ENCODE assay signal across 18 cellular contexts in the genomic region with DNA sequence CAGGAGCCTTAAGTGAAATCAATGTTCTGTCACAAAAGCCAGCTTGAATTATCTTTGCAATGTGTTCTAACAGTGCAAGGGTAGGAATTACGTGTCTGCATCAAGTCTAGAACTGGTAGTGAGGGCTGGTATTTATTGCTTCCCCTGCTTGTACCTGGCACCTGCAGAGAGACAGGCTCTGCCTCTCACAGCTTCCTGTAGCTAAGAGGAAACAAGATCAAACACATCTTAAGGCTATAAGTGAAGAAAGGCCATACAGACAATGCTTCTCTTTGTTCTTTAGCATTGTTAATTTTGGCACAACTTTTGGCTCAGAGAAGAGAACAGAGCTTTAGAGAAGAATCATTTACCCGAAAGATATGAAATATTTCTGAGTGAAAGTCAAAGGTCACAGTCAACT.
DNase-seq lines count a peak whose midpoint lies in the region; ATAC-seq and TF ChIP-seq lines count a peak whose summit lies in the region.
"Had no signal": no experiment of that assay in that cellular context is flagged by ENCODE, and none has a peak within 500 bp of the region (broad histone marks: within the 10 kb centered on the region; RNA-seq: fewer than 3 reads in every experiment).

No MANE protein-coding gene starts in this region.

- no peak overlapping the region for H3K4me3 Mint-ChIP-seq in WTC11
- H3K4me3 Mint-ChIP-seq: HFFc6 had no signal

- no peaks in the 10 kb centered on the region for H3K9me3 ChIP-seq in mucosa of descending colon
- H3K9me3 ChIP-seq: A549, Peyer's patch had no signal

- H3K9me3 Mint-ChIP-seq in WTC11: peaks cover 20% of the 10 kb centered on the region

- CTCF ChIA-PET in WTC11 (lab: Charles Lee): no interaction called here

- H3K36me3 Mint-ChIP-seq in WTC11: peaks cover 7% of the 10 kb centered on the region

- intact Hi-C loops in mucosa of descending colon (cut with DNase I, micrococcal nuclease): no loop called here

- H3K4me1 ChIP-seq in mucosa of descending colon (ENCODE audit: low read depth): no peaks in the 10 kb centered on the region
- H3K4me1 ChIP-seq: A549, Peyer's patch had no signal

- TF ChIP-seq CTCF in 22Rv1 (IDR thresholded peaks at IDR 0.05) (no peak), WTC11 (IDR thresholded peaks at IDR 0.05) (no peak), mucosa of descending colon (IDR thresholded peaks at IDR 0.05) (no peak)

- no peak overlapping the region for H3K4me3 ChIP-seq in mucosa of descending colon
- H3K4me3 ChIP-seq: A549, Peyer's patch had no signal

- peak overlapping the region; percentile 11 for H3K27ac ChIP-seq in 22Rv1
- H3K27ac ChIP-seq: A549, C4-2B, Peyer's patch had no signal

- H3K27ac Mint-ChIP-seq in WTC11: no peak overlapping the region
- H3K27ac Mint-ChIP-seq: HFFc6 had no signal

- POLR2A ChIA-PET in WTC11 (lab: Charles Lee): no interaction called here

- no peaks in the 10 kb centered on the region for H3K27me3 Mint-ChIP-seq in WTC11 (ENCODE audit: low read depth)

- ATAC-seq in WTC11 (peak; percentile 43; the same call in 1 of the 2 replicates), mucosa of descending colon (peak; percentile 89), GM21576 (IDR thresholded peaks at IDR 0.05; ENCODE audit: unreplicated experiment) (no peak), HG03039 (IDR thresholded peaks at IDR 0.05; ENCODE audit: unreplicated experiment) (no peak)
- ATAC-seq: A549 had no signal

- peaks cover 8% of the 10 kb centered on the region; the same call in 1 of the 2 replicates for H3K4me1 Mint-ChIP-seq in WTC11

- H3K36me3 ChIP-seq in mucosa of descending colon (ENCODE audit: low read depth): no peaks in the 10 kb centered on the region
- H3K36me3 ChIP-seq: Peyer's patch had no signal

- no peak for DNase-seq in WTC11 (ENCODE audit: low spot score)
- peak; percentile 74 for DNase-seq in dermis blood vessel endothelial cell
- no peak for DNase-seq in mucosa of descending colon
- DNase-seq in NCI-H446 treated with DMSO at 0.1 percent for 48 hours (lab: John Stamatoyannopoulos, UW): no peak
- DNase-seq in GM19238 (ENCODE audit: insufficient read length, low spot score): no peak
- DNase-seq: COR-L47, DMS153, HFFc6, KG1, NCI-H1092, NCI-H82, Peyer's patch, Right ventricle myocardium superior had no signal

TF ChIP-seq in WTC11, 78 proteins besides CTCF, POLR2A, EP300 and RAD21:
- TF ChIP-seq, protein P1, sequence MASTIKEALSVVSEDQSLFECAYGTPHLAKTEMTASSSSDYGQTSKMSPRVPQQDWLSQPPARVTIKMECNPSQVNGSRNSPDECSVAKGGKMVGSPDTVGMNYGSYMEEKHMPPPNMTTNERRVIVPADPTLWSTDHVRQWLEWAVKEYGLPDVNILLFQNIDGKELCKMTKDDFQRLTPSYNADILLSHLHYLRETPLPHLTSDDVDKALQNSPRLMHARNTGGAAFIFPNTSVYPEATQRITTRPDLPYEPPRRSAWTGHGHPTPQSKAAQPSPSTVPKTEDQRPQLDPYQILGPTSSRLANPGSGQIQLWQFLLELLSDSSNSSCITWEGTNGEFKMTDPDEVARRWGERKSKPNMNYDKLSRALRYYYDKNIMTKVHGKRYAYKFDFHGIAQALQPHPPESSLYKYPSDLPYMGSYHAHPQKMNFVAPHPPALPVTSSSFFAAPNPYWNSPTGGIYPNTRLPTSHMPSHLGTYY (CRISPR knock-in tag; IDR thresholded peaks at IDR 0.05): no peak
- TF ChIP-seq, protein P2, sequence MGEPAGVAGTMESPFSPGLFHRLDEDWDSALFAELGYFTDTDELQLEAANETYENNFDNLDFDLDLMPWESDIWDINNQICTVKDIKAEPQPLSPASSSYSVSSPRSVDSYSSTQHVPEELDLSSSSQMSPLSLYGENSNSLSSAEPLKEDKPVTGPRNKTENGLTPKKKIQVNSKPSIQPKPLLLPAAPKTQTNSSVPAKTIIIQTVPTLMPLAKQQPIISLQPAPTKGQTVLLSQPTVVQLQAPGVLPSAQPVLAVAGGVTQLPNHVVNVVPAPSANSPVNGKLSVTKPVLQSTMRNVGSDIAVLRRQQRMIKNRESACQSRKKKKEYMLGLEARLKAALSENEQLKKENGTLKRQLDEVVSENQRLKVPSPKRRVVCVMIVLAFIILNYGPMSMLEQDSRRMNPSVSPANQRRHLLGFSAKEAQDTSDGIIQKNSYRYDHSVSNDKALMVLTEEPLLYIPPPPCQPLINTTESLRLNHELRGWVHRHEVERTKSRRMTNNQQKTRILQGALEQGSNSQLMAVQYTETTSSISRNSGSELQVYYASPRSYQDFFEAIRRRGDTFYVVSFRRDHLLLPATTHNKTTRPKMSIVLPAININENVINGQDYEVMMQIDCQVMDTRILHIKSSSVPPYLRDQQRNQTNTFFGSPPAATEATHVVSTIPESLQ (CRISPR knock-in tag; IDR thresholded peaks at IDR 0.05): no peak
- no peak for TF ChIP-seq GTF2I (CRISPR knock-in tag; conservative IDR thresholded peaks at IDR 0.05)
- no peak for TF ChIP-seq CBFB (CRISPR knock-in tag; IDR thresholded peaks at IDR 0.05; ENCODE audit: low read depth)
- no peak for TF ChIP-seq IRF2 (CRISPR knock-in tag; IDR thresholded peaks at IDR 0.05; ENCODE audit: borderline replicate concordance, low read depth)
- TF ChIP-seq, protein P3, sequence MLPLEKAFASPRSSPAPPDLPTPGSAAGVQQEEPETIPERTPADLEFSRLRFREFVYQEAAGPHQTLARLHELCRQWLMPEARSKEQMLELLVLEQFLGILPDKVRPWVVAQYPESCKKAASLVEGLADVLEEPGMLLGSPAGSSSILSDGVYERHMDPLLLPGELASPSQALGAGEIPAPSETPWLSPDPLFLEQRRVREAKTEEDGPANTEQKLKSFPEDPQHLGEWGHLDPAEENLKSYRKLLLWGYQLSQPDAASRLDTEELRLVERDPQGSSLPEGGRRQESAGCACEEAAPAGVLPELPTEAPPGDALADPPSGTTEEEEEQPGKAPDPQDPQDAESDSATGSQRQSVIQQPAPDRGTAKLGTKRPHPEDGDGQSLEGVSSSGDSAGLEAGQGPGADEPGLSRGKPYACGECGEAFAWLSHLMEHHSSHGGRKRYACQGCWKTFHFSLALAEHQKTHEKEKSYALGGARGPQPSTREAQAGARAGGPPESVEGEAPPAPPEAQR (CRISPR knock-in tag; IDR thresholded peaks at IDR 0.05): no peak
- no peak for TF ChIP-seq KAT7 (CRISPR knock-in tag; IDR thresholded peaks at IDR 0.05; ENCODE audit: borderline replicate concordance)
- no peak for TF ChIP-seq ZNF263 (CRISPR knock-in tag; IDR thresholded peaks at IDR 0.05; ENCODE audit: low read depth)
- no peak for TF ChIP-seq TEAD1 (CRISPR knock-in tag; IDR thresholded peaks at IDR 0.05)
- TF ChIP-seq NR1H2 (CRISPR knock-in tag; IDR thresholded peaks at IDR 0.05): no peak
- TF ChIP-seq, protein P4, sequence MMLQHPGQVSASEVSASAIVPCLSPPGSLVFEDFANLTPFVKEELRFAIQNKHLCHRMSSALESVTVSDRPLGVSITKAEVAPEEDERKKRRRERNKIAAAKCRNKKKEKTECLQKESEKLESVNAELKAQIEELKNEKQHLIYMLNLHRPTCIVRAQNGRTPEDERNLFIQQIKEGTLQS (CRISPR knock-in tag; conservative IDR thresholded peaks at IDR 0.05): no peak

Comparison
In these comparisons a context has a peak if more than half of its experiments do, and no peak if none do; other contexts are left out.
1. ATAC-seq: peak in WTC11 (single experiment) and mucosa of descending colon (single experiment); none in GM21576 (single experiment) and HG03039 (single experiment).